In genomic region chr12:132239392-132239791, GRCh38 we compare ENCODE assay signal across 22 cellular contexts.
"Had no signal": no experiment of that assay in that cellular context is flagged by ENCODE, and none has a peak within 500 bp of the region (broad histone marks: within the 10 kb centered on the region; RNA-seq: fewer than 3 reads in every experiment).

No MANE protein-coding gene starts in this region.

- ATAC-seq: activated CD4-positive, CD25-positive, alpha-beta regulatory T cell treated with anti-CD3 and anti-CD28 coated beads, Interleukin-2, amount 50 U/mL, for 24 hours; activated T-cell treated with anti-CD3 and anti-CD28 coated beads, Interleukin-2, amount 50 U/mL, for 72 hours had no signal

- DNase-seq: activated CD4-positive, alpha-beta T cell treated with anti-CD3 and anti-CD28 coated beads for 4 hours; activated CD8-positive, alpha-beta memory T cell treated with anti-CD3 and anti-CD28 coated beads, Interleukin-2, amount 50 U/mL, for 4 hours; activated CD8-positive, alpha-beta T cell treated with anti-CD3 and anti-CD28 coated beads for 36 hours; activated naive CD4-positive, alpha-beta T cell; activated T-cell treated with anti-CD3 and anti-CD28 coated beads, Interleukin-2, amount 50 U/mL, for 72 hours; caudate nucleus; MM.1S; NCI-H1105; NCI-H1436; NCI-H187; NCI-H2081 treated with DMSO at 0.1 percent for 48 hours; NCI-H510A treated with DMSO at 0.1 percent for 48 hours; NCI-H69; NK-92 treated with Interleukin-12 subunit alpha and Interleukin-12 subunit beta, amount 100 ng/mL, for 24 hours; OCI-M1; Right ventricle myocardium superior; SJCRH30; SW 1271 had no signal

- H3K36me3 Mint-ChIP-seq: activated naive CD4-positive, alpha-beta T cell treated with anti-CD3 and anti-CD28 coated beads, Interleukin-2, amount 50 U/mL, for 24 hours had no signal

- H3K27ac Mint-ChIP-seq: activated CD8-positive, alpha-beta T cell treated with anti-CD3 and anti-CD28 coated beads for 36 hours; activated naive CD4-positive, alpha-beta T cell treated with anti-CD3 and anti-CD28 coated beads, Interleukin-2, amount 50 U/mL, for 24 hours; activated T-cell treated with anti-CD3 and anti-CD28 coated beads, Interleukin-2, amount 50 U/mL, for 72 hours had no signal

- H3K4me1 ChIP-seq: breast epithelium, SJCRH30 had no signal

- H3K4me3 Mint-ChIP-seq: activated CD8-positive, alpha-beta T cell treated with anti-CD3 and anti-CD28 coated beads for 36 hours; activated naive CD4-positive, alpha-beta T cell treated with anti-CD3 and anti-CD28 coated beads, Interleukin-2, amount 50 U/mL, for 24 hours; activated T-cell treated with anti-CD3 and anti-CD28 coated beads, Interleukin-2, amount 50 U/mL, for 72 hours had no signal

- H3K4me3 ChIP-seq: breast epithelium, SJCRH30 had no signal

- H3K36me3 ChIP-seq: breast epithelium, SJCRH30 had no signal

- H3K27me3 Mint-ChIP-seq: activated CD8-positive, alpha-beta T cell treated with anti-CD3 and anti-CD28 coated beads for 36 hours; activated naive CD4-positive, alpha-beta T cell treated with anti-CD3 and anti-CD28 coated beads, Interleukin-2, amount 50 U/mL, for 24 hours had no signal

- H3K27ac ChIP-seq: breast epithelium, RWPE1, SJCRH30 had no signal

- H3K9me3 Mint-ChIP-seq: activated CD8-positive, alpha-beta T cell treated with anti-CD3 and anti-CD28 coated beads for 36 hours; activated naive CD4-positive, alpha-beta T cell treated with anti-CD3 and anti-CD28 coated beads, Interleukin-2, amount 50 U/mL, for 24 hours; activated T-cell treated with anti-CD3 and anti-CD28 coated beads, Interleukin-2, amount 50 U/mL, for 72 hours had no signal

- H3K9me3 ChIP-seq: breast epithelium, SJCRH30 had no signal

- H3K4me1 Mint-ChIP-seq: activated naive CD4-positive, alpha-beta T cell treated with anti-CD3 and anti-CD28 coated beads, Interleukin-2, amount 50 U/mL, for 24 hours had no signal
